ENCODE assay signal across 8 cellular contexts in genomic region chr6:64012351-64013060, GRCh38.
DNase-seq lines count a peak whose midpoint lies in the region; FAIRE-seq and TF ChIP-seq lines count a peak whose summit lies in the region.

No MANE protein-coding gene starts in this region.

- H3K18ac ChIP-seq in mesenchymal stem cell (ENCODE audit: low read depth in 1 of 2, low read length in 2 of 2) = peak overlapping the region in 1 of 2 experiments; percentile 44

- H3K4me2 ChIP-seq in mesenchymal stem cell (ENCODE audit: low read length, poor library complexity, severe bottlenecking) = no peak overlapping the region

- no peak overlapping the region for H3K4ac ChIP-seq in mesenchymal stem cell (ENCODE audit: low read depth in 1 of 2, low read length in 2 of 2)

- H2BK15ac ChIP-seq in mesenchymal stem cell (ENCODE audit: low read depth, poor library complexity, severe bottlenecking) = no peak overlapping the region

- H3K4me1 Mint-ChIP-seq in chondrocyte (ENCODE audit: low read depth) = no peaks in the 10 kb centered on the region

- peak; percentile 75 for TF ChIP-seq CTCF in chondrocyte (IDR thresholded peaks at IDR 0.05)

- H2AK5ac ChIP-seq in mesenchymal stem cell (ENCODE audit: low read length, severe bottlenecking) = no peak overlapping the region

- peaks cover 7% of the 10 kb centered on the region for H3K9me3 Mint-ChIP-seq in chondrocyte (ENCODE audit: low read depth)

- no peak for FAIRE-seq in small intestine (lab: Jason Lieb, UNC)

- H3K27ac ChIP-seq in mesenchymal stem cell (ENCODE audit: low read length, poor library complexity, severe bottlenecking) (no peak overlapping the region), small intestine (ENCODE audit: low read depth in 1 of 2, low read length in 1 of 2) (no peak overlapping the region)

- no peak overlapping the region for H3K14ac ChIP-seq in mesenchymal stem cell (ENCODE audit: low read length in 2 of 2)

- H2BK5ac ChIP-seq in mesenchymal stem cell (ENCODE audit: low read depth, low read length, poor library complexity, severe bottlenecking) = no peak overlapping the region

- H3K9me3 ChIP-seq in mesenchymal stem cell (ENCODE audit: control insufficient read depth, low read length) (no peaks in the 10 kb centered on the region), small intestine (ENCODE audit: control insufficient read depth, low read depth) (no peaks in the 10 kb centered on the region)

- no peak overlapping the region for H4K8ac ChIP-seq in mesenchymal stem cell (ENCODE audit: low read length)

- H3K36me3 ChIP-seq in mesenchymal stem cell (ENCODE audit: control insufficient read depth in 1 of 2, insufficient read depth in 2 of 2, low read depth in 1 of 2, low read length in 2 of 2) = no peaks in the 10 kb centered on the region
- no peaks in the 10 kb centered on the region for H3K36me3 ChIP-seq in small intestine (ENCODE audit: control insufficient read depth in 2 of 2, insufficient read depth in 2 of 2, low read length in 2 of 2)

- H3K4me3 ChIP-seq in mesenchymal stem cell (ENCODE audit: insufficient read depth in 1 of 2, low read depth in 1 of 2, low read length in 2 of 2) = no peak overlapping the region
- H3K4me3 ChIP-seq in small intestine (ENCODE audit: low read depth in 1 of 2, low read length in 2 of 2) = no peak overlapping the region

- DNase-seq in NCI-H146 (lab: John Stamatoyannopoulos, UW) (peak; percentile 0), NCI-H146 treated with DMSO at 0.1 percent for 48 hours (lab: John Stamatoyannopoulos, UW; ENCODE audit: unreplicated experiment) (no peak), NCI-H2171 treated with DMSO at 0.1 percent for 48 hours (lab: John Stamatoyannopoulos, UW) (peak; percentile 92), chondrocyte (ENCODE audit: low spot score) (no peak), mesenchymal stem cell (peak; percentile 85), small intestine (no peak), GM19238 (ENCODE audit: insufficient read length, low spot score) (no peak)
- DNase-seq in central memory CD4-positive, alpha-beta T cell = no peak

- no peaks in the 10 kb centered on the region for H3K27me3 ChIP-seq in mesenchymal stem cell (ENCODE audit: control insufficient read depth in 1 of 2, insufficient read depth in 1 of 2, low read length in 2 of 2)
- H3K27me3 ChIP-seq in small intestine (ENCODE audit: control insufficient read depth in 2 of 2, insufficient read depth in 2 of 2, low read length in 2 of 2) = no peaks in the 10 kb centered on the region

- 19% methylated on average over 2 of the region's 4 CpGs for WGBS in mesenchymal stem cell
- 48 to 76% (median 75%) methylated on average over 4 of the region's 4 CpGs for WGBS in small intestine, 3 donors

- peaks cover 15% of the 10 kb centered on the region for H3K27me3 Mint-ChIP-seq in chondrocyte (ENCODE audit: low read depth)

- H2AFZ ChIP-seq in mesenchymal stem cell (ENCODE audit: low read depth, low read length) = no peak overlapping the region

- peak overlapping the region; percentile 61 for H3K9ac ChIP-seq in mesenchymal stem cell (ENCODE audit: low read length)

- H3K36me3 Mint-ChIP-seq in chondrocyte (ENCODE audit: low read depth) = no peaks in the 10 kb centered on the region

- no peak overlapping the region for H3K4me3 Mint-ChIP-seq in chondrocyte (ENCODE audit: unreplicated experiment)

- no peak overlapping the region for H2BK120ac ChIP-seq in mesenchymal stem cell (ENCODE audit: low read depth, low read length)

- H3K27ac Mint-ChIP-seq in chondrocyte (ENCODE audit: unreplicated experiment) = no peak overlapping the region

- H2BK12ac ChIP-seq in mesenchymal stem cell (ENCODE audit: low read length in 2 of 2) = no peak overlapping the region

- H3K23ac ChIP-seq in mesenchymal stem cell (ENCODE audit: low read length in 2 of 2) = no peak overlapping the region

- peaks cover 2% of the 10 kb centered on the region for H3K4me1 ChIP-seq in mesenchymal stem cell (ENCODE audit: control insufficient read depth, insufficient read depth, low read depth, low read length)
- no peaks in the 10 kb centered on the region for H3K4me1 ChIP-seq in small intestine (ENCODE audit: control insufficient read depth in 2 of 2, insufficient read depth in 1 of 2, low read depth in 1 of 2, low read length in 1 of 2)

- no peak overlapping the region for H4K91ac ChIP-seq in mesenchymal stem cell (ENCODE audit: low read length)

- H3K79me1 ChIP-seq in mesenchymal stem cell (replicated peaks; ENCODE audit: low read length, poor library complexity, severe bottlenecking) = no peaks in the 10 kb centered on the region

Comparison
In these comparisons a context has a peak if more than half of its experiments do, and no peak if none do; other contexts are left out.
1. DNase-seq: peak in NCI-H146 (single experiment), NCI-H2171 treated with DMSO at 0.1 percent for 48 hours (single experiment) and mesenchymal stem cell (single experiment); none in NCI-H146 treated with DMSO at 0.1 percent for 48 hours (single experiment), chondrocyte (single experiment), small intestine (single experiment), GM19238 (single experiment) and central memory CD4-positive, alpha-beta T cell (single experiment).